Comparison of ENCODE assay signal across 11 cellular contexts in genomic region chr7:105097619-105098018, GRCh38.
DNase-seq lines count a peak whose midpoint lies in the region; ATAC-seq and TF ChIP-seq lines count a peak whose summit lies in the region.
"Had no signal": no experiment of that assay in that cellular context is flagged by ENCODE, and none has a peak within 500 bp of the region (broad histone marks: within the 10 kb centered on the region; RNA-seq: fewer than 3 reads in every experiment).

No MANE protein-coding gene starts in this region.

- peaks cover 53% of the 10 kb centered on the region for H3K4me1 Mint-ChIP-seq in activated naive CD4-positive, alpha-beta T cell treated with anti-CD3 and anti-CD28 coated beads for 36 hours (ENCODE audit: low read depth)
- peaks cover 28% of the 10 kb centered on the region for H3K4me1 Mint-ChIP-seq in stimulated activated memory B cell treated with anti-CD40 and anti-IgM and Interleukin-4, amounts not matched to agents 10 μg/mL and 1 μg/mL and 100 μg/mL, for 72 hours

- H3K4me3 ChIP-seq in SJSA1 (no peak overlapping the region), fibroblast of pulmonary artery (replicated peaks; ENCODE audit: low read depth, low read length) (no peak overlapping the region), skeletal muscle tissue (ENCODE audit: low read length in 3 of 3) (no peak overlapping the region), vagina (no peak overlapping the region)

- TF ChIP-seq POLR2A in vagina (IDR thresholded peaks at IDR 0.05) = no peak

- no peaks in the 10 kb centered on the region for H3K27me3 Mint-ChIP-seq in activated naive CD4-positive, alpha-beta T cell treated with anti-CD3 and anti-CD28 coated beads for 36 hours (ENCODE audit: low read depth)
- H3K27me3 Mint-ChIP-seq in stimulated activated memory B cell treated with anti-CD40 and anti-IgM and Interleukin-4, amounts not matched to agents 10 μg/mL and 1 μg/mL and 100 μg/mL, for 72 hours = no peaks in the 10 kb centered on the region

- DNase-seq in activated naive CD4-positive, alpha-beta T cell treated with anti-CD3 and anti-CD28 coated beads for 36 hours = no peak
- no peak for DNase-seq in activated naive CD4-positive, alpha-beta T cell treated with anti-CD3 and anti-CD28 coated beads, Interleukin-2, amount 50 U/mL, for 72 hours (ENCODE audit: low spot score in 2 of 2)
- DNase-seq in SJSA1 (ENCODE audit: low read depth in 1 of 2, low spot score in 2 of 2) = peak in 1 of 2 experiments; percentile 23
- DNase-seq in fibroblast of pulmonary artery (ENCODE audit: low read depth) = peak; percentile 89
- DNase-seq in vagina (ENCODE audit: extremely low spot score in 2 of 2) = no peak
- no peak for DNase-seq in germinal center (ENCODE audit: low spot score)
- DNase-seq: BE2C, retina, SHP77 had no signal

- intact Hi-C loops in activated naive CD4-positive, alpha-beta T cell treated with anti-CD3 and anti-CD28 coated beads for 36 hours (cut with micrococcal nuclease) = loop anchor here (2.0 kb wide), 1 partner anchor 73 kb away; no protein-coding TSS in a partner anchor
- intact Hi-C loops in vagina (cut with DNase I) = no loop called here

- peak overlapping the region; percentile 73 for H3K27ac Mint-ChIP-seq in activated naive CD4-positive, alpha-beta T cell treated with anti-CD3 and anti-CD28 coated beads for 36 hours
- peak overlapping the region in 1 of 2 donors; percentile 82 for H3K27ac Mint-ChIP-seq in activated naive CD4-positive, alpha-beta T cell treated with anti-CD3 and anti-CD28 coated beads, Interleukin-2, amount 50 U/mL, for 72 hours
- no peak overlapping the region for H3K27ac Mint-ChIP-seq in stimulated activated memory B cell treated with anti-CD40 and anti-IgM and Interleukin-4, amounts not matched to agents 10 μg/mL and 1 μg/mL and 100 μg/mL, for 72 hours

- peaks cover 5% of the 10 kb centered on the region for H3K4me1 ChIP-seq in SJSA1 (replicated peaks)
- peaks cover 0 to 10% (median 6%) of the 10 kb centered on the region in 3 donors for H3K4me1 ChIP-seq in skeletal muscle tissue (ENCODE audit: control insufficient read depth in 3 of 3, insufficient read depth in 3 of 3, low read length in 3 of 3)
- peaks cover 32% of the 10 kb centered on the region for H3K4me1 ChIP-seq in vagina
- H3K4me1 ChIP-seq: BE2C had no signal

- TF ChIP-seq CTCF in fibroblast of pulmonary artery (IDR thresholded peaks at IDR 0.05; ENCODE audit: low read length, missing control alignments) (no peak), vagina (IDR thresholded peaks at IDR 0.05) (no peak)

- peaks cover 29% of the 10 kb centered on the region for H3K36me3 Mint-ChIP-seq in activated naive CD4-positive, alpha-beta T cell treated with anti-CD3 and anti-CD28 coated beads for 36 hours (ENCODE audit: low read depth)
- peaks cover 0 to 37% of the 10 kb centered on the region in 2 donors for H3K36me3 Mint-ChIP-seq in activated naive CD4-positive, alpha-beta T cell treated with anti-CD3 and anti-CD28 coated beads, Interleukin-2, amount 50 U/mL, for 72 hours
- H3K36me3 Mint-ChIP-seq in stimulated activated memory B cell treated with anti-CD40 and anti-IgM and Interleukin-4, amounts not matched to agents 10 μg/mL and 1 μg/mL and 100 μg/mL, for 72 hours = peaks cover 30% of the 10 kb centered on the region

- no peaks in the 10 kb centered on the region for H3K9me3 Mint-ChIP-seq in activated naive CD4-positive, alpha-beta T cell treated with anti-CD3 and anti-CD28 coated beads for 36 hours
- H3K9me3 Mint-ChIP-seq in activated naive CD4-positive, alpha-beta T cell treated with anti-CD3 and anti-CD28 coated beads, Interleukin-2, amount 50 U/mL, for 72 hours = no peaks in the 10 kb centered on the region
- H3K9me3 Mint-ChIP-seq in stimulated activated memory B cell treated with anti-CD40 and anti-IgM and Interleukin-4, amounts not matched to agents 10 μg/mL and 1 μg/mL and 100 μg/mL, for 72 hours = no peaks in the 10 kb centered on the region

- ATAC-seq in activated naive CD4-positive, alpha-beta T cell treated with anti-CD3 and anti-CD28 coated beads, Interleukin-2, amount 50 U/mL, for 72 hours = no peak
- ATAC-seq in stimulated activated memory B cell treated with anti-CD40 and anti-IgM and Interleukin-4, amounts not matched to agents 10 μg/mL and 1 μg/mL and 100 μg/mL, for 72 hours = no peak

- H3K27me3 ChIP-seq in SJSA1 (replicated peaks) (no peaks in the 10 kb centered on the region), skeletal muscle tissue (ENCODE audit: control insufficient read depth in 3 of 3, insufficient read depth in 3 of 3, low read length in 3 of 3) (no peaks in the 10 kb centered on the region), vagina (no peaks in the 10 kb centered on the region)
- H3K27me3 ChIP-seq: BE2C had no signal

- H3K4me3 Mint-ChIP-seq in activated naive CD4-positive, alpha-beta T cell treated with anti-CD3 and anti-CD28 coated beads for 36 hours = no peak overlapping the region
- H3K4me3 Mint-ChIP-seq in stimulated activated memory B cell treated with anti-CD40 and anti-IgM and Interleukin-4, amounts not matched to agents 10 μg/mL and 1 μg/mL and 100 μg/mL, for 72 hours = no peak overlapping the region

- H3K9ac ChIP-seq in skeletal muscle tissue (ENCODE audit: low read depth in 1 of 3, low read length in 3 of 3) = no peak overlapping the region

- CTCF ChIA-PET in activated naive CD4-positive, alpha-beta T cell treated with anti-CD3 and anti-CD28 coated beads for 36 hours (lab: Charles Lee) = interaction anchor here (0.7 to 0.8 kb wide), 2 partner anchors 11 to 17 kb away, joined by 5 to 6 read pairs; no protein-coding TSS in a partner anchor

- H3K36me3 ChIP-seq in SJSA1 = peaks cover 64% of the 10 kb centered on the region
- peaks cover 4 to 19% (median 19%) of the 10 kb centered on the region in 3 donors for H3K36me3 ChIP-seq in skeletal muscle tissue (ENCODE audit: control insufficient read depth in 3 of 3, insufficient read depth in 3 of 3, low read length in 3 of 3)
- H3K36me3 ChIP-seq in vagina = peaks cover 0 to 21% of the 10 kb centered on the region in 2 donors

- no peaks in the 10 kb centered on the region for H3K9me3 ChIP-seq in SJSA1 (replicated peaks)
- H3K9me3 ChIP-seq in skeletal muscle tissue (ENCODE audit: control insufficient read depth in 3 of 3, low read length in 3 of 3) = no peaks in the 10 kb centered on the region
- H3K9me3 ChIP-seq in vagina = no peaks in the 10 kb centered on the region
- H3K9me3 ChIP-seq: BE2C had no signal

- H3K27ac ChIP-seq in SJSA1 = peak overlapping the region; percentile 31; the same call in 1 of the 2 replicates
- H3K27ac ChIP-seq in skeletal muscle tissue (ENCODE audit: low read depth, low read length) = peak overlapping the region; percentile 78
- H3K27ac ChIP-seq in vagina = no peak overlapping the region
